Comparison of ENCODE assay signal across 14 cellular contexts in the genomic region with DNA sequence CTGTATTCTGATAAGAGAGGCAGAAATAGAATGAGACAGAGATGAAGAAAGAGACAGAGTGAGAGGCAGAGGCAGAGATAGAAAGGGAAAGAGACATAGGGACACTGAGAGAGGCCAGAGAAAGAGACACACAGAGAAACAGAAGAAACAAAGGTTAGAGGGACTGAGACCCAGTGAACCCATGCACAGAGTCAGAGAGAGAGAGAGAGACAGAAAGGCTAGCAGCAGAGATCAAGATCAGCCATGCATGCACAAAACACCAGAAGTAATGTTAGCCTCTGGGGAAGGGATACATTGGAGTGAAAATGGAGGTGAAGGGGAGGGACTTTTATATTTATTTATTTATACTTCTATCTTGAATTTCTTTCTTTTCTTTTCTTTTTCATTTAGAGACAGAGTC. TPM values are rescaled to one million over a fixed set of nuclear protein-coding genes. Genes with fewer than 3 reads are reported as not detected.
DNase-seq lines count a peak whose midpoint lies in the region; ATAC-seq and TF ChIP-seq lines count a peak whose summit lies in the region.
"Had no signal": no experiment of that assay in that cellular context is flagged by ENCODE, and none has a peak within 500 bp of the region (broad histone marks: within the 10 kb centered on the region; RNA-seq: fewer than 3 reads in every experiment).

No MANE protein-coding gene starts in this region.

- H3K36me3 ChIP-seq in OCI-LY3 (replicated peaks; ENCODE audit: low read depth, low read length): no peaks in the 10 kb centered on the region
- H3K36me3 ChIP-seq in osteoblast (ENCODE audit: insufficient read depth, low read length): no peaks in the 10 kb centered on the region
- H3K36me3 ChIP-seq: MG63, prostate gland, vagina had no signal

- H3K27ac ChIP-seq in OCI-LY3 (ENCODE audit: low read length) (peak overlapping the region; percentile 32; the same call in 1 of the 2 replicates), osteoblast (ENCODE audit: low read depth, low read length) (peak overlapping the region; percentile 99)
- H3K27ac ChIP-seq: prostate gland had no signal

- H3K4me3 ChIP-seq in OCI-LY3 (ENCODE audit: low read length) (no peak overlapping the region), osteoblast (ENCODE audit: insufficient read depth, low read length) (no peak overlapping the region)
- H3K4me3 ChIP-seq: MG63, prostate gland, vagina had no signal

- H3K79me2 ChIP-seq in OCI-LY3 (ENCODE audit: low read length): no peaks in the 10 kb centered on the region
- no peaks in the 10 kb centered on the region for H3K79me2 ChIP-seq in osteoblast (ENCODE audit: insufficient read depth, low read length)

- peak; percentile 46 for ATAC-seq in GM18907 (IDR thresholded peaks at IDR 0.05; ENCODE audit: unreplicated experiment)
- peak; percentile 47 for ATAC-seq in HG02610 (IDR thresholded peaks at IDR 0.05; ENCODE audit: unreplicated experiment)
- ATAC-seq: left colon had no signal

- H4K20me1 ChIP-seq in OCI-LY3 (ENCODE audit: insufficient read depth, low read length) (no peaks in the 10 kb centered on the region), osteoblast (ENCODE audit: insufficient read depth, low read length) (no peaks in the 10 kb centered on the region)

- H3K9me3 ChIP-seq in OCI-LY3 (ENCODE audit: insufficient read depth, low read length) (no peaks in the 10 kb centered on the region), osteoblast (ENCODE audit: low read depth, low read length) (no peaks in the 10 kb centered on the region)
- H3K9me3 ChIP-seq: MG63, prostate gland, vagina had no signal

- 0 out of 2 replicates have a peak overlapping the region, but pooled peaks have one; percentile 16 for H3K9ac ChIP-seq in OCI-LY3 (ENCODE audit: low read length)

- H2AFZ ChIP-seq in OCI-LY3 (ENCODE audit: low read depth, low read length) (no peak overlapping the region), osteoblast (ENCODE audit: low read length) (peak overlapping the region; percentile 89)

- peaks cover 43% of the 10 kb centered on the region for H3K4me1 ChIP-seq in OCI-LY3 (ENCODE audit: low read length)
- H3K4me1 ChIP-seq in osteoblast (ENCODE audit: insufficient read depth, low read length): peaks cover 44% of the 10 kb centered on the region
- H3K4me1 ChIP-seq: prostate gland had no signal

- DNase-seq in osteoblast (ENCODE audit: insufficient read length, low spot score, missing footprints): peak; percentile 18
- DNase-seq in retina: no peak
- no peak for DNase-seq in SK-N-DZ (ENCODE audit: low spot score)
- no peak for DNase-seq in SIG-M5 treated with dmso at 0.1 percent for 504 hours (lab: John Stamatoyannopoulos, UW; ENCODE audit: unreplicated experiment)
- no peak for DNase-seq in T-helper 1 cell
- DNase-seq: activated T-cell treated with anti-CD3 and anti-CD28 coated beads, Interleukin-2, amount 50 U/mL, for 1 hour; COR-L47; left colon; MG63 had no signal

- no peaks in the 10 kb centered on the region for H3K27me3 ChIP-seq in OCI-LY3 (ENCODE audit: low read depth, low read length)
- H3K27me3 ChIP-seq in osteoblast (ENCODE audit: insufficient read depth, low read length): no peaks in the 10 kb centered on the region
- H3K27me3 ChIP-seq: MG63, vagina had no signal

- TF ChIP-seq CTCF in OCI-LY3 (IDR thresholded peaks at IDR 0.05; ENCODE audit: low read depth, low read length) (no peak), osteoblast (IDR thresholded peaks at IDR 0.05; ENCODE audit: extremely low read depth, low read depth, low read length) (no peak)

- peak overlapping the region; percentile 54 for H3K4me2 ChIP-seq in OCI-LY3 (ENCODE audit: low read length)
- no peak overlapping the region for H3K4me2 ChIP-seq in osteoblast (ENCODE audit: insufficient read depth, low read length)

RNA-seq across cellular contexts. Expression of gene SPARC, which starts 14.1 kb away (rescaled TPM):
- 4,046 and 4,600 TPM in 2 replicates for total RNA-seq in osteoblast
- polyA plus RNA-seq in SK-N-DZ (2014; cell fraction: cytosol; rRNA removed): 75.7 and 82.2 TPM in 2 replicates
- polyA plus RNA-seq in SK-N-DZ (2014; cell fraction: nucleus; rRNA removed): 29.9 and 30.5 TPM in 2 replicates

RNA-seq across cellular contexts. Expression of gene ATOX1, which starts 57.6 kb away (rescaled TPM):
- total RNA-seq in osteoblast: 52.8 and 54.2 TPM in 2 replicates
- 85.3 and 102 TPM in 2 replicates for polyA plus RNA-seq in SK-N-DZ (2014; cell fraction: cytosol; rRNA removed)
- polyA plus RNA-seq in SK-N-DZ (2014; cell fraction: nucleus; rRNA removed): 33.7 and 41.0 TPM in 2 replicates
